In genomic region chr1:93194231-93194630, GRCh38 we compare ENCODE assay signal across 22 cellular contexts.
"Had no signal": no experiment of that assay in that cellular context is flagged by ENCODE, and none has a peak within 500 bp of the region (broad histone marks: within the 10 kb centered on the region; RNA-seq: fewer than 3 reads in every experiment).

No MANE protein-coding gene starts in this region.

- H3K4me1 ChIP-seq: colonic mucosa, esophagus squamous epithelium, gastrocnemius medialis, heart right ventricle, left lung, lower lobe of right lung had no signal

- H3K27ac Mint-ChIP-seq: immature natural killer cell; naive thymus-derived CD4-positive, alpha-beta T cell had no signal

- H3K27me3 Mint-ChIP-seq: dendritic cell treated with granulocyte-macrophage colony-stimulating factor and Interleukin-4, amounts not matched to agents 40 ng/mL and 50 ng/mL, for 4 days; naive thymus-derived CD4-positive, alpha-beta T cell had no signal

- DNase-seq: colonic mucosa; cortex of kidney; effector CD8-positive, alpha-beta T cell; esophagus squamous epithelium; foreskin fibroblast; foreskin melanocyte; gastrocnemius medialis; glutamatergic neuron; head of caudate nucleus; heart right ventricle; hippocampal formation; immature natural killer cell; islet precursor cell; left cardiac atrium; left lung; left ventricle myocardium superior; lower lobe of right lung; mesenchymal stem cell; midbrain; naive thymus-derived CD4-positive, alpha-beta T cell had no signal

- H3K4me3 Mint-ChIP-seq: dendritic cell treated with granulocyte-macrophage colony-stimulating factor and Interleukin-4, amounts not matched to agents 40 ng/mL and 50 ng/mL, for 4 days; immature natural killer cell; naive thymus-derived CD4-positive, alpha-beta T cell had no signal

- H3K9me3 Mint-ChIP-seq: dendritic cell treated with granulocyte-macrophage colony-stimulating factor and Interleukin-4, amounts not matched to agents 40 ng/mL and 50 ng/mL, for 4 days; immature natural killer cell; naive thymus-derived CD4-positive, alpha-beta T cell had no signal

- H3K36me3 ChIP-seq: colonic mucosa, lower lobe of right lung had no signal

- H3K27me3 ChIP-seq: colonic mucosa, esophagus squamous epithelium, gastrocnemius medialis, heart right ventricle, left lung had no signal

- H3K9me3 ChIP-seq: colonic mucosa, esophagus squamous epithelium, gastrocnemius medialis, heart right ventricle, left lung, lower lobe of right lung had no signal

- H3K27ac ChIP-seq: colonic mucosa, esophagus squamous epithelium, gastrocnemius medialis, heart right ventricle, left lung, lower lobe of right lung had no signal

- FAIRE-seq: endothelial cell of umbilical vein had no signal

- ATAC-seq: gastrocnemius medialis; heart right ventricle; left cardiac atrium; left lung; left ventricle myocardium superior; lower lobe of right lung; naive thymus-derived CD4-positive, alpha-beta T cell had no signal

- H3K4me3 ChIP-seq: colonic mucosa, esophagus squamous epithelium, gastrocnemius medialis, heart right ventricle, left lung, lower lobe of right lung had no signal
